ENCODE assay signal across 10 cellular contexts in the genomic region with DNA sequence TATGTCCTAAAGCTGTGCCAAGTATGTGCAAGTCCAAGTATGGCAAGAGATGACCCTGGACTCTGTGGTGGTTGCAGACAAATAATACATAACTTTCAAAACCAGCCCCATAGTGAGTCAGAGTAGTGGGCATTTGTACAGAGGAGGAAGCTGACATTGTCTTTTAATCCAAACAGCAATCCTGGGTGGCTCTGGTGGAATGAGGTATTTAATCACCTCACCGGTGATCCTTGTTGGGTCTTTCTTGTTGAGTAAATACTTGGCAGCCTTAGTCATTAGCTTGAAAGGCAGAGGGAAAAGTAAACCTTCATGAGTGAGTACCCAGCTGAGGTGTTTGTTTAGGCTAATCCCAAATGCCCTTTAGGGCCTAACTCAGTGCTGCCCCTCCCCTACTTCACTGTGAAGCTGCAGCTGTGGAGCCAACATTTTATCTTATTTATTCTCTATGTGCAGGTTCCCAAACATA.
DNase-seq lines count a peak whose midpoint lies in the region; ATAC-seq and TF ChIP-seq lines count a peak whose summit lies in the region.
"Had no signal": no experiment of that assay in that cellular context is flagged by ENCODE, and none has a peak within 500 bp of the region (broad histone marks: within the 10 kb centered on the region; RNA-seq: fewer than 3 reads in every experiment).

No MANE protein-coding gene starts in this region.

- no peaks in the 10 kb centered on the region for H4K20me1 ChIP-seq in MM.1S (ENCODE audit: insufficient read depth, low read length)

- H3K4me3 ChIP-seq in H7 (ENCODE audit: insufficient read depth, low read depth, low read length) (no peak overlapping the region), endodermal cell (ENCODE audit: low read length) (peak overlapping the region; percentile 27), MM.1S (ENCODE audit: low read length) (no peak overlapping the region)

- no peaks in the 10 kb centered on the region for H3K9me3 Mint-ChIP-seq in endodermal cell
- no peaks in the 10 kb centered on the region for H3K9me3 Mint-ChIP-seq in progenitor cell of endocrine pancreas (ENCODE audit: low read depth)

- H3K9me2 ChIP-seq in MM.1S (replicated peaks; ENCODE audit: insufficient read depth, low read length): no peaks in the 10 kb centered on the region

- H3K4me3 Mint-ChIP-seq in endodermal cell (no peak overlapping the region), progenitor cell of endocrine pancreas (ENCODE audit: low read depth) (no peak overlapping the region)
- H3K4me3 Mint-ChIP-seq: activated CD8-positive, alpha-beta T cell treated with anti-CD3 and anti-CD28 coated beads, Interleukin-2, amount 10 ng/mL, durations not matched to agents 7 days and 5 days had no signal

- H3K4me2 ChIP-seq in MM.1S (ENCODE audit: low read depth, low read length): no peak overlapping the region

- no peak for ATAC-seq in GM19324 (IDR thresholded peaks at IDR 0.05; ENCODE audit: low FRiP score, unreplicated experiment)
- ATAC-seq: activated CD8-positive, alpha-beta T cell treated with anti-CD3 and anti-CD28 coated beads, Interleukin-2, amount 10 ng/mL, durations not matched to agents 7 days and 5 days had no signal

- H3K27me3 ChIP-seq in H7 (ENCODE audit: control insufficient read depth, insufficient read depth, low read length) (peaks cover 67% of the 10 kb centered on the region), endodermal cell (ENCODE audit: control insufficient read depth, insufficient read depth, low read length, poor library complexity, severe bottlenecking) (peaks cover 28% of the 10 kb centered on the region), MM.1S (replicated peaks; ENCODE audit: insufficient read depth, low read length) (no peaks in the 10 kb centered on the region)

- peaks cover 27% of the 10 kb centered on the region for H3K4me1 Mint-ChIP-seq in endodermal cell
- peaks cover 36% of the 10 kb centered on the region for H3K4me1 Mint-ChIP-seq in progenitor cell of endocrine pancreas (ENCODE audit: low read depth)

- H3K9me3 ChIP-seq in endodermal cell (ENCODE audit: control insufficient read depth, low read length) (no peaks in the 10 kb centered on the region), MM.1S (replicated peaks; ENCODE audit: insufficient read depth, low read length) (no peaks in the 10 kb centered on the region)

- no peaks in the 10 kb centered on the region for H3K36me3 Mint-ChIP-seq in endodermal cell (ENCODE audit: low read depth)
- H3K36me3 Mint-ChIP-seq in progenitor cell of endocrine pancreas (ENCODE audit: insufficient read depth): no peaks in the 10 kb centered on the region

- H3K9ac ChIP-seq in endodermal cell (ENCODE audit: extremely low read depth, low read length, poor library complexity, severe bottlenecking) (no peak overlapping the region), MM.1S (ENCODE audit: low read length) (no peak overlapping the region)

- H3K4me1 ChIP-seq in endodermal cell (ENCODE audit: control insufficient read depth, insufficient read depth, low read length) (peaks cover 9% of the 10 kb centered on the region), MM.1S (ENCODE audit: low read length) (no peaks in the 10 kb centered on the region)

- 0% methylated on average over 1 of the region's 1 CpG; no CpG with 5 or more reads in 1 of the 2 experiments for WGBS in endodermal cell (ENCODE audit: insufficient coverage in 1 of 2, insufficient read length in 1 of 2), 2 experiments

- no peaks in the 10 kb centered on the region for H3F3A ChIP-seq in MM.1S (ENCODE audit: insufficient read depth, low read length)

- H3K27me3 Mint-ChIP-seq in endodermal cell (ENCODE audit: insufficient read depth) (peaks cover 65% of the 10 kb centered on the region), progenitor cell of endocrine pancreas (no peaks in the 10 kb centered on the region)

- H2AFZ ChIP-seq in MM.1S (ENCODE audit: low read length): no peak overlapping the region

- H3K27ac ChIP-seq in endodermal cell (ENCODE audit: low read depth, low read length): no peak overlapping the region
- no peak overlapping the region for H3K27ac ChIP-seq in MM.1S (ENCODE audit: low read length)

- TF ChIP-seq CTCF in endodermal cell (conservative IDR thresholded peaks at IDR 0.05): peak; percentile 63
- TF ChIP-seq CTCF in progenitor cell of endocrine pancreas (IDR thresholded peaks at IDR 0.05; ENCODE audit: unreplicated experiment): peak; percentile 30
- no peak for TF ChIP-seq CTCF in MM.1S (IDR thresholded peaks at IDR 0.05; ENCODE audit: low read length)

- H3K27ac Mint-ChIP-seq in endodermal cell: peak overlapping the region; percentile 84
- peak overlapping the region; percentile 89 for H3K27ac Mint-ChIP-seq in progenitor cell of endocrine pancreas
- H3K27ac Mint-ChIP-seq: activated CD8-positive, alpha-beta T cell treated with anti-CD3 and anti-CD28 coated beads, Interleukin-2, amount 10 ng/mL, durations not matched to agents 7 days and 5 days had no signal

- DNase-seq in H7: peak; percentile 51
- DNase-seq in NCI-H345 treated with DMSO at 0.1 percent for 48 hours (lab: John Stamatoyannopoulos, UW; ENCODE audit: unreplicated experiment): peak; percentile 90
- DNase-seq in endodermal cell: peak; percentile 76
- no peak for DNase-seq in progenitor cell of endocrine pancreas (ENCODE audit: low spot score, unreplicated experiment)
- DNase-seq in NCI-H2227 treated with DMSO at 0.1 percent for 48 hours (lab: John Stamatoyannopoulos, UW): no peak
- DNase-seq in AML-193 (lab: John Stamatoyannopoulos, UW): no peak
- no peak for DNase-seq in MM.1S
- DNase-seq: activated CD8-positive, alpha-beta T cell treated with anti-CD3 and anti-CD28 coated beads, Interleukin-2, amount 10 ng/mL, durations not matched to agents 7 days and 5 days; stimulated activated CD4-positive, alpha-beta T cell treated with anti-CD3 and anti-CD28 coated beads, Interleukin-12 subunit alpha, Interleukin-12 subunit beta, amount 100 ng/mL, for 4 hours had no signal

- H3K79me2 ChIP-seq in MM.1S (ENCODE audit: low read length): no peaks in the 10 kb centered on the region

- H3K36me3 ChIP-seq in H7 (replicated peaks; ENCODE audit: control insufficient read depth, insufficient read depth, low read length) (no peaks in the 10 kb centered on the region), endodermal cell (ENCODE audit: control insufficient read depth, insufficient read depth, low read length) (no peaks in the 10 kb centered on the region), MM.1S (replicated peaks; ENCODE audit: insufficient read depth, low read length) (no peaks in the 10 kb centered on the region)

Comparison
In these comparisons a context has a peak if more than half of its experiments do, and no peak if none do; other contexts are left out.
1. DNase-seq: peak in H7 (single experiment), NCI-H345 treated with DMSO at 0.1 percent for 48 hours (single experiment) and endodermal cell (single experiment); none in progenitor cell of endocrine pancreas (single experiment), NCI-H2227 treated with DMSO at 0.1 percent for 48 hours (single experiment), AML-193 (0 of 2) and MM.1S (single experiment).